ENCODE assay signal across 9 cellular contexts in the genomic region with DNA sequence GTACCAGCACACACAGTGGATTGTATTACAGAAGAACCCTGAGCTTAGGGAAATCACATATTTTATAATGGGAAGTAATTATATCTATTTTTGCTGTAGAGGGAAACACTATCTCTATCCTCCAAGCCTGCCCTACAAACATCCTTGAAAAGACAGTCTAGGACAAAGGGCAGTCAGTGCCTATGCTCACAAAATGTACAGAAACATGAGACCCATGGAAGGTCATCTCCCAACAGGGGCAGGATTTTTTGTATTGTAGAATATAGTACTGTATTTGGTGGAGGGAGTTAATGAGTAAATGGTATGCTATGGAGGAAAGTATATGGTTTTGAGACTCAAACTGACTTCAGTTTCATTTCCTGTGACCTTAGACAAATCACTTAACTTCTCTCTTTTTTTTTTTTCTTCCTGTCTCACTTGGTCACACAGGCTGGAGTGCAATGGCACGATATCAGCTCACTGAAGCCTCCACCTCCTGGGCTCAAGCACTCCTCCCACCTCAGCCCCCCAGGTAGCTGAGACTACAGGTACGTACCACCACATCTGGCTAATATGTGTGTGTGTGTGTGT. TPM values are rescaled to one million over a fixed set of nuclear protein-coding genes. Genes with fewer than 3 reads are reported as not detected.
A peak's percentile ranks its signal among the peaks of the same experiment; 100 is the strongest.
DNase-seq lines count a peak whose midpoint lies in the region; ATAC-seq lines count a peak whose summit lies in the region.
"Had no signal": no experiment of that assay in that cellular context is flagged by ENCODE, and none has a peak within 500 bp of the region (broad histone marks: within the 10 kb centered on the region; RNA-seq: fewer than 3 reads in every experiment).

No MANE protein-coding gene starts in this region.

- POLR2A ChIA-PET in activated naive CD8-positive, alpha-beta T cell treated with anti-CD3 and anti-CD28 coated beads, Interleukin-2, amount 10 ng/mL, durations not matched to agents 7 days and 5 days (lab: Charles Lee) = no interaction called here

- H3K4me1 Mint-ChIP-seq in activated naive CD8-positive, alpha-beta T cell treated with anti-CD3 and anti-CD28 coated beads, Interleukin-2, amount 10 ng/mL, durations not matched to agents 7 days and 5 days = peaks cover 35% of the 10 kb centered on the region

- H3K27me3 Mint-ChIP-seq in activated naive CD8-positive, alpha-beta T cell treated with anti-CD3 and anti-CD28 coated beads, Interleukin-2, amount 10 ng/mL, durations not matched to agents 7 days and 5 days = no peaks in the 10 kb centered on the region

- ATAC-seq in GM18511 (IDR thresholded peaks at IDR 0.05; ENCODE audit: unreplicated experiment) (peak; percentile 92), GM21515 (IDR thresholded peaks at IDR 0.05; ENCODE audit: unreplicated experiment) (peak; percentile 76), HG03378 (IDR thresholded peaks at IDR 0.05; ENCODE audit: unreplicated experiment) (peak; percentile 90)
- peak; percentile 90 for ATAC-seq in activated naive CD8-positive, alpha-beta T cell treated with anti-CD3 and anti-CD28 coated beads, Interleukin-2, amount 10 ng/mL, durations not matched to agents 7 days and 5 days (ENCODE audit: low read depth)

- DNase-seq in activated naive CD8-positive, alpha-beta T cell treated with anti-CD3 and anti-CD28 coated beads, Interleukin-2, amount 10 ng/mL, durations not matched to agents 7 days and 5 days = peak; percentile 39
- DNase-seq in NCI-H774 (lab: John Stamatoyannopoulos, UW) = no peak
- DNase-seq in central memory CD4-positive, alpha-beta T cell = no peak
- DNase-seq in stimulated activated CD4-positive, alpha-beta T cell treated with anti-CD3 and anti-CD28 coated beads, Interleukin-4, amount 100 ng/mL, for 4 hours = no peak
- no peak for DNase-seq in activated CD4-positive, alpha-beta T cell treated with anti-CD3 and anti-CD28 coated beads for 1 hour
- DNase-seq: colonic mucosa had no signal

- no peaks in the 10 kb centered on the region for H3K9me3 Mint-ChIP-seq in activated naive CD8-positive, alpha-beta T cell treated with anti-CD3 and anti-CD28 coated beads, Interleukin-2, amount 10 ng/mL, durations not matched to agents 7 days and 5 days

- H3K27ac Mint-ChIP-seq in activated naive CD8-positive, alpha-beta T cell treated with anti-CD3 and anti-CD28 coated beads, Interleukin-2, amount 10 ng/mL, durations not matched to agents 7 days and 5 days = peak overlapping the region; percentile 89

- peak overlapping the region; percentile 71 for H3K4me3 Mint-ChIP-seq in activated naive CD8-positive, alpha-beta T cell treated with anti-CD3 and anti-CD28 coated beads, Interleukin-2, amount 10 ng/mL, durations not matched to agents 7 days and 5 days

- H3K36me3 Mint-ChIP-seq in activated naive CD8-positive, alpha-beta T cell treated with anti-CD3 and anti-CD28 coated beads, Interleukin-2, amount 10 ng/mL, durations not matched to agents 7 days and 5 days = peaks cover 9% of the 10 kb centered on the region

RNA-seq across cellular contexts. Expression of a gene that starts 5.8 kb away (rescaled TPM):
- 10 to 100 TPM; 68.3 to 70.5 TPM for total RNA-seq in activated naive CD8-positive, alpha-beta T cell treated with anti-CD3 and anti-CD28 coated beads, Interleukin-2, amount 10 ng/mL, durations not matched to agents 7 days and 5 days
